ENCODE assay signal across 11 cellular contexts in the genomic region with DNA sequence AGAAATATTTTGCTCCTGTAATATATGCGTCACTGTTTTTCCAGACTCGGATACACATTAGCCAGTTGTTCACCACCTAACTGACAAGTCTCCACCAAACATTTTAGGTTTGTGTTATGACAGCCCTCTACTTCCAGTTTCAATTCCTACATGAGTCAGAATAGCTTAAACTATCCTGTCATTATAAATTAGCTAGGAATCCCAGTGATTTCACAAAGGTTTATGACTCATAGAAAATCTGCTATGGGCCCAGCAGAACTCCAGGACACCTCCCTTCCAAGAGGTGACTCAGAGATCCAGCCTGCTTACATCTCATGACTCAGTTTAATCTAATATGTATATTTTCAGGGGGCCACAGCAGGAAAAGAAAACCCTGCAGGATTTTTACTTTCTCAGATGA. TPM values are rescaled to one million over a fixed set of nuclear protein-coding genes. Genes with fewer than 3 reads are reported as not detected.
DNase-seq lines count a peak whose midpoint lies in the region; ATAC-seq and TF ChIP-seq lines count a peak whose summit lies in the region.
"Had no signal": no experiment of that assay in that cellular context is flagged by ENCODE, and none has a peak within 500 bp of the region (broad histone marks: within the 10 kb centered on the region; RNA-seq: fewer than 3 reads in every experiment).

No MANE protein-coding gene starts in this region.

- ATAC-seq in GM18870 (IDR thresholded peaks at IDR 0.05; ENCODE audit: unreplicated experiment) = no peak

- no peaks in the 10 kb centered on the region for H3K9me3 ChIP-seq in MM.1S (replicated peaks; ENCODE audit: insufficient read depth, low read length)
- H3K9me3 ChIP-seq: thoracic aorta had no signal

- H3K4me3 Mint-ChIP-seq in HFFc6 = peak overlapping the region; percentile 80
- H3K4me3 Mint-ChIP-seq: activated naive CD8-positive, alpha-beta T cell treated with anti-CD3 and anti-CD28 coated beads for 36 hours had no signal

- H3K79me2 ChIP-seq in MM.1S (ENCODE audit: low read length) = no peaks in the 10 kb centered on the region

- no peak overlapping the region for H3K9ac ChIP-seq in MM.1S (ENCODE audit: low read length)

- peak overlapping the region; percentile 94 for H3K27ac Mint-ChIP-seq in HFFc6
- H3K27ac Mint-ChIP-seq: activated naive CD8-positive, alpha-beta T cell treated with anti-CD3 and anti-CD28 coated beads for 36 hours had no signal

- no peaks in the 10 kb centered on the region for H4K20me1 ChIP-seq in MM.1S (ENCODE audit: insufficient read depth, low read length)

- peaks cover 9% of the 10 kb centered on the region for H3K9me3 Mint-ChIP-seq in HFFc6

- no peaks in the 10 kb centered on the region for H3F3A ChIP-seq in MM.1S (ENCODE audit: insufficient read depth, low read length)

- H3K4me1 Mint-ChIP-seq in HFFc6 (ENCODE audit: low read depth) = peaks cover 77% of the 10 kb centered on the region
- H3K4me1 Mint-ChIP-seq: activated naive CD8-positive, alpha-beta T cell treated with anti-CD3 and anti-CD28 coated beads for 36 hours had no signal

- H3K4me1 ChIP-seq in MM.1S (ENCODE audit: low read length) = no peaks in the 10 kb centered on the region

- no peak overlapping the region for H3K4me2 ChIP-seq in MM.1S (ENCODE audit: low read depth, low read length)

- DNase-seq in HFFc6 = peak; percentile 98
- peak; percentile 44 for DNase-seq in SK-MEL-5 (ENCODE audit: low read depth, low spot score)
- peak; percentile 96 for DNase-seq in fibroblast of villous mesenchyme (ENCODE audit: low read depth)
- peak; percentile 66 for DNase-seq in smooth muscle cell of the brain vasculature (ENCODE audit: low read depth, low spot score)
- DNase-seq in MM.1S = no peak
- DNase-seq in stimulated activated CD4-positive, alpha-beta T cell treated with anti-CD3 and anti-CD28 coated beads, Interleukin-4, amount 100 ng/mL, for 24 hours = no peak
- DNase-seq: activated naive CD8-positive, alpha-beta T cell treated with anti-CD3 and anti-CD28 coated beads for 36 hours; NCI-H1436; small intestine had no signal

- no peaks in the 10 kb centered on the region for H3K36me3 ChIP-seq in MM.1S (replicated peaks; ENCODE audit: insufficient read depth, low read length)
- H3K36me3 ChIP-seq: thoracic aorta had no signal

- H3K27me3 ChIP-seq in MM.1S (replicated peaks; ENCODE audit: insufficient read depth, low read length) = no peaks in the 10 kb centered on the region

- in situ Hi-C loops in SK-MEL-5 (cut with HindIII; ENCODE audit: low pct_unique_long_range_greater_than_20kb, low sequenced_read_pairs) = no loop called here

- H3K9me2 ChIP-seq in MM.1S (replicated peaks; ENCODE audit: insufficient read depth, low read length) = no peaks in the 10 kb centered on the region

- H3K4me3 ChIP-seq in fibroblast of villous mesenchyme (ENCODE audit: low read depth, low read length) (no peak overlapping the region), MM.1S (ENCODE audit: low read length) (no peak overlapping the region)
- H3K4me3 ChIP-seq: thoracic aorta had no signal

- TF ChIP-seq CTCF in HFFc6 (IDR thresholded peaks at IDR 0.05) (no peak), fibroblast of villous mesenchyme (IDR thresholded peaks at IDR 0.05; ENCODE audit: insufficient read depth, low read depth, low read length) (no peak), MM.1S (IDR thresholded peaks at IDR 0.05; ENCODE audit: low read length) (no peak)

- H3K36me3 Mint-ChIP-seq in HFFc6 (ENCODE audit: low read depth) = peaks cover 24% of the 10 kb centered on the region
- H3K36me3 Mint-ChIP-seq: activated naive CD8-positive, alpha-beta T cell treated with anti-CD3 and anti-CD28 coated beads for 36 hours had no signal

- H3K27me3 Mint-ChIP-seq in HFFc6 (ENCODE audit: insufficient read depth) = peaks cover 2% of the 10 kb centered on the region; the same call in 1 of the 2 replicates
- H3K27me3 Mint-ChIP-seq: activated naive CD8-positive, alpha-beta T cell treated with anti-CD3 and anti-CD28 coated beads for 36 hours had no signal

- no peak overlapping the region for H2AFZ ChIP-seq in MM.1S (ENCODE audit: low read length)

- no peak overlapping the region for H3K27ac ChIP-seq in MM.1S (ENCODE audit: low read length)
- H3K27ac ChIP-seq: thoracic aorta had no signal

RNA-seq across cellular contexts. Expression of a gene that starts 17.4 kb away (rescaled TPM):
- 10 to 100 TPM; 71.8 to 95.7 (median 79.1) TPM for total RNA-seq in HFFc6 (2021; fragmentation: NEBNext Ultra II Directional; extraction: Animal tissue kit (Norgen Biotek cat#: 25700))
- 15.8 and 16.1 TPM in 2 replicates for total RNA-seq in SK-MEL-5 (2014; rRNA removed; shearing (Covaris generic))
- 9.3 and 10.8 TPM in 2 replicates for polyA plus RNA-seq in SK-MEL-5 (2015; cell fraction: cytosol; rRNA removed)
- 46.6 and 55.2 TPM in 2 replicates for polyA plus RNA-seq in SK-MEL-5 (2015; cell fraction: nucleus; rRNA removed)
- total RNA-seq in fibroblast of villous mesenchyme = 3.2 and 3.5 TPM in 2 replicates
- total RNA-seq: activated naive CD8-positive, alpha-beta T cell treated with anti-CD3 and anti-CD28 coated beads for 36 hours had no signal

Comparison
In these comparisons a context has a peak if more than half of its experiments do, and no peak if none do; other contexts are left out.
1. DNase-seq: peak in HFFc6 (single experiment), SK-MEL-5 (single experiment), fibroblast of villous mesenchyme (single experiment) and smooth muscle cell of the brain vasculature (single experiment); none in MM.1S (single experiment) and stimulated activated CD4-positive, alpha-beta T cell treated with anti-CD3 and anti-CD28 coated beads, Interleukin-4, amount 100 ng/mL, for 24 hours (single experiment).